ENCODE assay signal across 8 cellular contexts in genomic region chrX:16695079-16695676, GRCh38.
DNase-seq lines count a peak whose midpoint lies in the region; ATAC-seq, FAIRE-seq and TF ChIP-seq lines count a peak whose summit lies in the region.

No MANE protein-coding gene starts in this region.

- peaks cover 12% of the 10 kb centered on the region for H3K36me3 Mint-ChIP-seq in stimulated activated memory B cell treated with anti-CD40 and anti-IgM and Interleukin-4, amounts not matched to agents 10 μg/mL and 1 μg/mL and 100 μg/mL, for 72 hours

- no peak overlapping the region for H3K4me3 Mint-ChIP-seq in stimulated activated memory B cell treated with anti-CD40 and anti-IgM and Interleukin-4, amounts not matched to agents 10 μg/mL and 1 μg/mL and 100 μg/mL, for 72 hours

- H3K4me3 ChIP-seq in HFF-Myc (replicated peaks; ENCODE audit: low read depth, low read length): no peak overlapping the region

- H3K4me1 Mint-ChIP-seq in stimulated activated memory B cell treated with anti-CD40 and anti-IgM and Interleukin-4, amounts not matched to agents 10 μg/mL and 1 μg/mL and 100 μg/mL, for 72 hours: no peaks in the 10 kb centered on the region

- H3K27ac Mint-ChIP-seq in stimulated activated memory B cell treated with anti-CD40 and anti-IgM and Interleukin-4, amounts not matched to agents 10 μg/mL and 1 μg/mL and 100 μg/mL, for 72 hours: no peak overlapping the region

- ATAC-seq in stimulated activated memory B cell treated with anti-CD40 and anti-IgM and Interleukin-4, amounts not matched to agents 10 μg/mL and 1 μg/mL and 100 μg/mL, for 72 hours: no peak

- no peaks in the 10 kb centered on the region for H3K9me3 Mint-ChIP-seq in stimulated activated memory B cell treated with anti-CD40 and anti-IgM and Interleukin-4, amounts not matched to agents 10 μg/mL and 1 μg/mL and 100 μg/mL, for 72 hours

- FAIRE-seq in RCC 7860 (lab: Jason Lieb, UNC): no peak

- H3K27me3 Mint-ChIP-seq in stimulated activated memory B cell treated with anti-CD40 and anti-IgM and Interleukin-4, amounts not matched to agents 10 μg/mL and 1 μg/mL and 100 μg/mL, for 72 hours: no peaks in the 10 kb centered on the region

- peak; percentile 69 for TF ChIP-seq CTCF in HFF-Myc (IDR thresholded peaks at IDR 0.05; ENCODE audit: low read depth, low read length, missing control alignments)

- DNase-seq in ELR (ENCODE audit: low read depth): peak; percentile 58
- DNase-seq in HFF-Myc (ENCODE audit: extremely low read depth, low read depth): no peak
- DNase-seq in RCC 7860 (ENCODE audit: low spot score): peak; percentile 27
- peak; percentile 86 for DNase-seq in activated effector memory CD4-positive, alpha-beta T cell treated with anti-CD3 and anti-CD28 coated beads, Interleukin-2, amount 50 U/mL, for 16 hours
- DNase-seq in germinal center (ENCODE audit: low spot score): peak; percentile 38
- peak; percentile 57 for DNase-seq in retina
- no peak for DNase-seq in islet precursor cell

Comparison
In these comparisons a context has a peak if more than half of its experiments do, and no peak if none do; other contexts are left out.
1. DNase-seq: peak in ELR (single experiment), RCC 7860 (single experiment), activated effector memory CD4-positive, alpha-beta T cell treated with anti-CD3 and anti-CD28 coated beads, Interleukin-2, amount 50 U/mL, for 16 hours (single experiment), germinal center (single experiment) and retina (single experiment); none in HFF-Myc (single experiment) and islet precursor cell (single experiment).